9 cellular contexts compared by ENCODE assay signal in the genomic region with DNA sequence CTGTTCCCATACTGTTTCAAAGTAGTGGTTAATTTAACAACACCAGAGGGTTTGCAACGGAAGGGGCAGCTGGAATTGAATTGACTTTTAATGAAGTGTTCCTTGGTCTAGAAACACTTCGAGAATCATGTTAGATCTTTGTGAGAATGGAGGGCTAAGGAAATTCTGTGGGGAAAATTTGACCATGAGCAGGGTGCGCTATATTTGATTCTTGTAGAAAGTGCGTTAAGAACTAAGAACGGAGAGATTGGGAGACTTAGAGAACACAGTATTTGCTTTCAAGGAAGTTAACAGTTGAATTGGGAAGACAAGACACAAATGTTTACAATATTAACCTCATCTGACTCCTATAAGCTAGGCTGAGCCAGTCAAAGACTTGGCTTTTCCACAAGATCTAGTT. TPM values are rescaled to one million over a fixed set of nuclear protein-coding genes. Genes with fewer than 3 reads are reported as not detected.
DNase-seq lines count a peak whose midpoint lies in the region; ATAC-seq, FAIRE-seq and TF ChIP-seq lines count a peak whose summit lies in the region.
"Had no signal": no experiment of that assay in that cellular context is flagged by ENCODE, and none has a peak within 500 bp of the region (broad histone marks: within the 10 kb centered on the region; RNA-seq: fewer than 3 reads in every experiment).

No MANE protein-coding gene starts in this region.

- 78% methylated on average over 5 of the region's 5 CpGs for WGBS in A549 (ENCODE audit: missing lambda C conversion rate)
- 97% methylated on average over 5 of the region's 5 CpGs for WGBS in mammary epithelial cell (ENCODE audit: low coverage, missing lambda C conversion rate)
- 76 to 78% methylated on average over 5 of the region's 5 CpGs for WGBS in lower leg skin, 2 donors

- TF ChIP-seq CTCF in A549 (IDR thresholded peaks at IDR 0.05) (no peak), mammary epithelial cell (conservative IDR thresholded peaks at IDR 0.05 in 1 of 2, IDR thresholded peaks at IDR 0.05 in 1 of 2; ENCODE audit: extremely low read depth in 1 of 2, insufficient read depth in 1 of 2, low read depth in 1 of 2, low read length in 2 of 2) (no peak), lower leg skin (IDR thresholded peaks at IDR 0.05) (no peak)

- peaks cover 15% of the 10 kb centered on the region; the same call in 1 of the 2 replicates for H3K27me3 ChIP-seq in HUES6 (ENCODE audit: control insufficient read depth, insufficient read depth, low read length)
- no peaks in the 10 kb centered on the region for H3K27me3 ChIP-seq in mammary epithelial cell (ENCODE audit: insufficient read depth, low read length)
- H3K27me3 ChIP-seq in mucosa of rectum (ENCODE audit: control insufficient read depth in 2 of 2, insufficient read depth in 2 of 2, low read length in 2 of 2), result no peaks in the 10 kb centered on the region

- in situ Hi-C loops in mammary epithelial cell (cut with MboI; ENCODE audit: low sequenced_read_pairs in 2 of 2), result no loop called here

- POLR2A ChIA-PET in A549 (lab: Yijun Ruan, JAX), result interaction anchor here (1.5 kb wide), 1 partner anchor 21 kb away, joined by 4 read pairs; a partner anchor contains a TSS

- FAIRE-seq in A549 (lab: Jason Lieb, UNC), result no peak
- FAIRE-seq: TTC549 had no signal

- H3K9ac ChIP-seq in HUES6 (ENCODE audit: low read length) (peak overlapping the region; percentile 42), mammary epithelial cell (ENCODE audit: insufficient read depth, low read length) (peak overlapping the region; percentile 94), mucosa of rectum (ENCODE audit: low read depth in 1 of 2, low read length in 2 of 2) (peak overlapping the region in 1 of 2 donors; percentile 9)

- no peak for TF ChIP-seq RAD21 in A549 (conservative IDR thresholded peaks at IDR 0.05 in 1 of 2, IDR thresholded peaks at IDR 0.05 in 1 of 2)

- TF ChIP-seq POLR2A in A549 (IDR thresholded peaks at IDR 0.05; ENCODE audit: low read length) (no peak), lower leg skin (IDR thresholded peaks at IDR 0.05) (no peak)

- H3K36me3 ChIP-seq in HUES6 (ENCODE audit: control insufficient read depth, insufficient read depth, low read length) (no peaks in the 10 kb centered on the region), mammary epithelial cell (ENCODE audit: insufficient read depth, low read length) (no peaks in the 10 kb centered on the region), mucosa of rectum (ENCODE audit: control insufficient read depth in 2 of 2, insufficient read depth in 2 of 2, low read length in 2 of 2) (no peaks in the 10 kb centered on the region)

- H3K4me1 ChIP-seq in A549, result peaks cover 22% of the 10 kb centered on the region
- H3K4me1 ChIP-seq in HUES6 (ENCODE audit: control insufficient read depth, insufficient read depth, low read length), result peaks cover 8% of the 10 kb centered on the region; the same call in 1 of the 2 replicates
- H3K4me1 ChIP-seq in mammary epithelial cell (ENCODE audit: insufficient read depth, low read length), result peaks cover 15% of the 10 kb centered on the region
- H3K4me1 ChIP-seq in mucosa of rectum (ENCODE audit: control insufficient read depth in 2 of 2, insufficient read depth in 2 of 2, low read length in 2 of 2), result peaks cover 7 to 9% of the 10 kb centered on the region in 2 donors

- dilution Hi-C loops in mammary epithelial cell (cut with HindIII; ENCODE audit: low sequenced_read_pairs), result no loop called here

- H3K79me2 ChIP-seq in mammary epithelial cell (ENCODE audit: insufficient read depth, low read length), result peaks cover 52% of the 10 kb centered on the region

- peak overlapping the region; percentile 95 for H3K4me2 ChIP-seq in A549
- H3K4me2 ChIP-seq in mammary epithelial cell (ENCODE audit: insufficient read depth, low read depth, low read length), result peak overlapping the region; percentile 80

- H3K9me3 ChIP-seq in A549, result peaks cover 12% of the 10 kb centered on the region
- peaks cover 3% of the 10 kb centered on the region; the same call in 1 of the 2 replicates for H3K9me3 ChIP-seq in HUES6 (ENCODE audit: control insufficient read depth, insufficient read depth, low read depth, low read length)
- H3K9me3 ChIP-seq in mammary epithelial cell (replicated peaks; ENCODE audit: insufficient read depth, low read length), result no peaks in the 10 kb centered on the region
- no peaks in the 10 kb centered on the region for H3K9me3 ChIP-seq in mucosa of rectum (ENCODE audit: control insufficient read depth in 2 of 2, low read length in 2 of 2)

- ATAC-seq in A549, result no peak
- ATAC-seq in HG03378 (IDR thresholded peaks at IDR 0.05; ENCODE audit: unreplicated experiment), result no peak
- no peak for ATAC-seq in HG02610 (IDR thresholded peaks at IDR 0.05; ENCODE audit: unreplicated experiment)
- no peak for ATAC-seq in HG02840 (IDR thresholded peaks at IDR 0.05; ENCODE audit: low FRiP score, unreplicated experiment)

- BruUV-seq in mammary epithelial cell (replicated peaks; lab: Mats Ljungman, UMichigan), result TSS peak; percentile 41

- CTCF ChIA-PET in A549 (lab: Yijun Ruan, JAX) (interaction anchor here (1.0 to 2.4 kb wide), 3 partner anchors 21 to 115 kb away, joined by 3 to 13 read pairs (median 7); a partner anchor contains a TSS), mammary epithelial cell (lab: Charles Lee; ENCODE audit: low non-redundant PET) (no interaction called here)

- intact Hi-C loops in mammary epithelial cell (cut with micrococcal nuclease), result no loop called here
- intact Hi-C loops in lower leg skin (cut with DNase I; ENCODE audit: low total_unique reads), result no loop called here

- no peak for TF ChIP-seq EP300 in A549 (IDR thresholded peaks at IDR 0.05)

- H3K27ac ChIP-seq in A549 (no peak overlapping the region; a peak in 1 of 6 replicates), HUES6 (ENCODE audit: low read depth, low read length) (no peak overlapping the region), mammary epithelial cell (ENCODE audit: insufficient read depth, low read depth, low read length) (peak overlapping the region; percentile 25), mucosa of rectum (ENCODE audit: low read depth in 2 of 2, low read length in 2 of 2) (no peak overlapping the region)

- peak overlapping the region; percentile 74 for H3K4me3 ChIP-seq in A549
- H3K4me3 ChIP-seq in HUES6 (ENCODE audit: low read depth, low read length), result peak overlapping the region; percentile 99
- peak overlapping the region; percentile 73 to 98 (median 97) for H3K4me3 ChIP-seq in mammary epithelial cell (replicated peaks in 1 of 3; ENCODE audit: insufficient read depth in 1 of 3, low read depth in 2 of 3, low read length in 3 of 3)
- peak overlapping the region; percentile 76 to 97 for H3K4me3 ChIP-seq in mucosa of rectum (ENCODE audit: low read length in 2 of 2)
- no peak overlapping the region for H3K4me3 ChIP-seq in lower leg skin (ENCODE audit: low read depth, poor library complexity, severe bottlenecking)

- no peak for DNase-seq in A549 (ENCODE audit: low read depth in 1 of 2, low spot score in 1 of 2)
- DNase-seq in mammary epithelial cell, result no peak
- no peak for DNase-seq in lower leg skin (ENCODE audit: low spot score in 2 of 2)

- no peaks in the 10 kb centered on the region for H4K20me1 ChIP-seq in mammary epithelial cell (ENCODE audit: insufficient read depth, low read length)

- H2AFZ ChIP-seq in mammary epithelial cell (ENCODE audit: low read depth, low read length), result no peak overlapping the region

TF ChIP-seq in A549, 52 proteins besides CTCF, POLR2A, EP300 and RAD21 (continues in another document):
- TF ChIP-seq KDM5A (IDR thresholded peaks at IDR 0.05) (no peak), RFX5 (IDR thresholded peaks at IDR 0.05) (no peak), FOSL2 (IDR thresholded peaks at IDR 0.05) (no peak), FOSL2 (CRISPR knock-in tag; IDR thresholded peaks at IDR 0.05) (no peak), CHD2 (IDR thresholded peaks at IDR 0.05; ENCODE audit: low read length, partially characterized antibody) (no peak), ZNF302 (CRISPR knock-in tag; IDR thresholded peaks at IDR 0.05) (no peak), EHF (CRISPR knock-in tag; IDR thresholded peaks at IDR 0.05) (no peak), RARB (CRISPR knock-in tag; IDR thresholded peaks at IDR 0.05) (no peak)

RNA-seq across cellular contexts. Expression of a gene that starts 1.2 kb away (rescaled TPM):
- polyA plus RNA-seq in A549 (2011; rRNA removed), result 5.3 and 5.5 TPM in 2 replicates
- polyA plus RNA-seq in A549 (2012; cell fraction: cytosol; rRNA removed), result 4.4 and 5.8 TPM in 2 replicates
- 20.1 and 24.1 TPM in 2 replicates for polyA plus RNA-seq in A549 (2012; cell fraction: nucleus; rRNA removed)
- polyA plus RNA-seq in A549 (2017; fragmentation: RNase III; extraction: RNeasy Plus Mini Kit Qiagen cat#74134 plus additional on column Dnase treatment), result 6.0 to 7.9 TPM (median 6.7 TPM) in 3 replicates
- polyA minus RNA-seq in A549 (2011; rRNA and poly(A)+ RNA removed), result 4.1 and 5.6 TPM in 2 replicates
- total RNA-seq in mammary epithelial cell, result 10 to 100 TPM in 1 of 2 donors, 1 to 10 TPM in 1; 9.2 to 11.1 TPM
- polyA plus RNA-seq in mammary epithelial cell, result 5.4 TPM
- polyA minus RNA-seq in mammary epithelial cell, result 14.1 TPM
- 10 to 100 TPM in 3 of 4 donors, 1 to 10 TPM in 1; 9.0 to 25.0 (median 14.0) TPM for total RNA-seq in lower leg skin

RNA-seq across cellular contexts. Expression of a gene that starts 21.4 kb away (rescaled TPM):
- polyA plus RNA-seq in A549 (2011; rRNA removed) (8.0 and 9.9 TPM in 2 replicates), A549 (2017; fragmentation: RNase III; extraction: RNeasy Plus Mini Kit Qiagen cat#74134 plus additional on column Dnase treatment) (6.6 to 10.1 TPM (median 7.4 TPM) in 3 replicates), mammary epithelial cell (4.2 TPM)
- polyA plus RNA-seq in A549 (2012; cell fraction: cytosol; rRNA removed), result 7.6 and 9.1 TPM in 2 replicates
- 39.0 and 39.5 TPM in 2 replicates for polyA plus RNA-seq in A549 (2012; cell fraction: nucleus; rRNA removed)
- 8.8 and 10.0 TPM in 2 replicates for polyA minus RNA-seq in A549 (2011; rRNA and poly(A)+ RNA removed)
- total RNA-seq in mammary epithelial cell (10 to 100 TPM; 11.7 to 14.5 TPM), lower leg skin (10 to 100 TPM in 3 of 4 donors, 1 to 10 TPM in 1; 6.8 to 17.2 (median 13.0) TPM)
- polyA minus RNA-seq in mammary epithelial cell, result 8.5 TPM

RNA-seq across cellular contexts. Expression of a gene that starts 45.3 kb away (rescaled TPM):
- 8.8 and 11.9 TPM in 2 replicates for polyA plus RNA-seq in A549 (2011; rRNA removed)
- polyA plus RNA-seq in A549 (2012; cell fraction: cytosol; rRNA removed), result 11.6 and 16.2 TPM in 2 replicates
- polyA plus RNA-seq in A549 (2012; cell fraction: nucleus; rRNA removed), result 34.5 and 37.6 TPM in 2 replicates
- polyA plus RNA-seq in A549 (2017; fragmentation: RNase III; extraction: RNeasy Plus Mini Kit Qiagen cat#74134 plus additional on column Dnase treatment), result 15.1 to 18.4 TPM (median 16.7 TPM) in 3 replicates
- 22.0 and 22.6 TPM in 2 replicates for polyA minus RNA-seq in A549 (2011; rRNA and poly(A)+ RNA removed)
- 10 to 100 TPM; 38.0 to 44.9 TPM for total RNA-seq in mammary epithelial cell
- polyA plus RNA-seq in mammary epithelial cell, result 13.9 TPM
- 23.8 TPM for polyA minus RNA-seq in mammary epithelial cell
- total RNA-seq in lower leg skin, result 10 to 100 TPM; 22.4 to 47.5 (median 36.1) TPM
